ENCODE assay signal across 1 cellular context in genomic region chr6:36642913-36643817, GRCh38.
TF ChIP-seq lines count a peak whose summit lies in the region.

No MANE protein-coding gene starts in this region.

TF ChIP-seq in liver, 16 proteins besides CTCF, POLR2A, EP300 and RAD21 (continued from another document):
- TF ChIP-seq ZBTB33 (IDR thresholded peaks at IDR 0.05) = no peak
- peak; percentile 55 for TF ChIP-seq ATF3 (IDR thresholded peaks at IDR 0.05)
- TF ChIP-seq YY1 (IDR thresholded peaks at IDR 0.05) = no peak
- TF ChIP-seq FOXA2 (IDR thresholded peaks at IDR 0.05) = peak; percentile 17
- peak in 1 of 2 donors; percentile 75 for TF ChIP-seq EGR1 (IDR thresholded peaks at IDR 0.05; ENCODE audit: low read depth in 2 of 2)
- TF ChIP-seq FOXA1 (IDR thresholded peaks at IDR 0.05) = peak; percentile 16
- no peak for TF ChIP-seq GABPA (IDR thresholded peaks at IDR 0.05 in 1 of 2, conservative IDR thresholded peaks at IDR 0.05 in 1 of 2)
- TF ChIP-seq MAX (IDR thresholded peaks at IDR 0.05) = peak; percentile 79
- peak; percentile 83 for TF ChIP-seq SP1 (IDR thresholded peaks at IDR 0.05)
- no peak for TF ChIP-seq NR2F2 (IDR thresholded peaks at IDR 0.05)
- peak; percentile 63 to 74 for TF ChIP-seq JUND (IDR thresholded peaks at IDR 0.05)
- peak; percentile 34 to 61 for TF ChIP-seq RXRA (IDR thresholded peaks at IDR 0.05)
